ENCODE assay signal across 9 cellular contexts in genomic region chr7:82442492-82443043, GRCh38. TPM values are rescaled to one million over a fixed set of nuclear protein-coding genes. Genes with fewer than 3 reads are reported as not detected.
DNase-seq lines count a peak whose midpoint lies in the region; TF ChIP-seq lines count a peak whose summit lies in the region.
"Had no signal": no experiment of that assay in that cellular context is flagged by ENCODE, and none has a peak within 500 bp of the region (broad histone marks: within the 10 kb centered on the region; RNA-seq: fewer than 3 reads in every experiment).

No MANE protein-coding gene starts in this region.

- peaks cover 29% of the 10 kb centered on the region for H3K27me3 ChIP-seq in neural progenitor cell

- H3K4me3 Mint-ChIP-seq in neural progenitor cell, result peak overlapping the region; percentile 98

- TF ChIP-seq CTCF in epithelial cell of proximal tubule (conservative IDR thresholded peaks at IDR 0.05; ENCODE audit: low read depth, low read length) (peak; percentile 5), neural progenitor cell (IDR thresholded peaks at IDR 0.05) (no peak)

- peaks cover 3% of the 10 kb centered on the region for H3K27me3 Mint-ChIP-seq in neural progenitor cell (ENCODE audit: insufficient read depth, low read depth)

- H3K79me2 ChIP-seq in neural progenitor cell (ENCODE audit: low read depth), result peaks cover 33% of the 10 kb centered on the region

- H3K4me1 Mint-ChIP-seq in neural progenitor cell, result peaks cover 30% of the 10 kb centered on the region

- H3K9me3 ChIP-seq in neural progenitor cell (ENCODE audit: low read depth), result no peaks in the 10 kb centered on the region

- H3K9ac ChIP-seq in neural progenitor cell, result no peak overlapping the region

- no peak overlapping the region for H3K27ac ChIP-seq in neural progenitor cell

- H3K4me3 ChIP-seq in epithelial cell of proximal tubule (ENCODE audit: low read depth, low read length), result peak overlapping the region; percentile 66
- H3K4me3 ChIP-seq in neural progenitor cell, result peak overlapping the region; percentile 91

- H3K27ac Mint-ChIP-seq in neural progenitor cell, result peak overlapping the region; percentile 53

- peak overlapping the region; percentile 91 for H3K4me2 ChIP-seq in neural progenitor cell

- peak overlapping the region; percentile 100 for H2AFZ ChIP-seq in neural progenitor cell (replicated peaks)

- H3K9me3 Mint-ChIP-seq in neural progenitor cell, result no peaks in the 10 kb centered on the region

- H3K36me3 ChIP-seq in neural progenitor cell, result no peaks in the 10 kb centered on the region

- peak; percentile 55 for DNase-seq in NCI-H345 (lab: John Stamatoyannopoulos, UW)
- no peak for DNase-seq in NCI-H345 treated with DMSO at 0.1 percent for 48 hours (lab: John Stamatoyannopoulos, UW; ENCODE audit: unreplicated experiment)
- DNase-seq in NCI-H226, result peak; percentile 23
- DNase-seq in epithelial cell of proximal tubule (ENCODE audit: low read depth), result no peak
- DNase-seq in neural progenitor cell (ENCODE audit: low spot score), result peak; percentile 31
- no peak for DNase-seq in effector CD8-positive, alpha-beta T cell (lab: John Stamatoyannopoulos, UW)
- DNase-seq in ecto neural progenitor cell (ENCODE audit: low spot score), result no peak
- DNase-seq in stimulated activated CD4-positive, alpha-beta T cell treated with anti-CD3 and anti-CD28 coated beads, Interleukin-4, amount 100 ng/mL, for 1 hour, result no peak
- DNase-seq: DND-41 had no signal

- peaks cover 41% of the 10 kb centered on the region for H3F3A ChIP-seq in neural progenitor cell (ENCODE audit: low read depth)

- H3K36me3 Mint-ChIP-seq in neural progenitor cell, result no peaks in the 10 kb centered on the region

- peaks cover 8% of the 10 kb centered on the region for H4K20me1 ChIP-seq in neural progenitor cell (ENCODE audit: low read depth)

- peaks cover 39% of the 10 kb centered on the region for H3K4me1 ChIP-seq in neural progenitor cell

RNA-seq across cellular contexts. Expression of gene CACNA2D1, which starts 1.0 kb away (rescaled TPM):
- total RNA-seq in epithelial cell of proximal tubule (3.5 and 6.1 TPM in 2 replicates), neural progenitor cell (ENCODE audit: low replicate concordance) (1.5 and 1.8 TPM in 2 replicates)

Comparison
In these comparisons a context has a peak if more than half of its experiments do, and no peak if none do; other contexts are left out.
1. DNase-seq: peak in NCI-H345 (single experiment), NCI-H226 (single experiment) and neural progenitor cell (single experiment); none in NCI-H345 treated with DMSO at 0.1 percent for 48 hours (single experiment), epithelial cell of proximal tubule (single experiment), effector CD8-positive, alpha-beta T cell (single experiment), ecto neural progenitor cell (single experiment) and stimulated activated CD4-positive, alpha-beta T cell treated with anti-CD3 and anti-CD28 coated beads, Interleukin-4, amount 100 ng/mL, for 1 hour (single experiment).